12 cellular contexts compared by ENCODE assay signal in the genomic region with DNA sequence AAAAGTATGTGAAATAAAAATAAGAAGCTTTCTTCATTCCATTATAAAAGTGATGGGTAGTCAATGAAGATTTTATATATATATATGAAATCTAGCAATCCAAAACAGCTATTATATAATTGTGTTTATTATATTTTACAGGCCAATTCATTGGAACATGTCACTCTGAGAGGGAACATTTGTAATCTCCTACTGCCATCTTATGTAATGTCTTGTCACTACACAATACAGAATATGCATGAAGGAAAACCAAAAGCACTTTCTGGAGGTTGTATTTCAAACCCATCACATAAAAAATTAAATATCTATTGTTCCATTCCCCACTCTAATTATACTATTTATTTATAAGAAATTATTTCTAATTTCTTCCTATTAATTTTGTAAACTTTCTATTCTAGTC. TPM values are rescaled to one million over a fixed set of nuclear protein-coding genes. Genes with fewer than 3 reads are reported as not detected.
DNase-seq lines count a peak whose midpoint lies in the region; ATAC-seq, FAIRE-seq and TF ChIP-seq lines count a peak whose summit lies in the region.
"Had no signal": no experiment of that assay in that cellular context is flagged by ENCODE, and none has a peak within 500 bp of the region (broad histone marks: within the 10 kb centered on the region; RNA-seq: fewer than 3 reads in every experiment).

No MANE protein-coding gene starts in this region.

- H2AFZ ChIP-seq in SK-N-SH (ENCODE audit: low read depth): no peak overlapping the region

- no peaks in the 10 kb centered on the region for H3F3A ChIP-seq in SK-N-SH (replicated peaks; ENCODE audit: insufficient read depth)

- TF ChIP-seq RAD21 in SK-N-SH (IDR thresholded peaks at IDR 0.05; ENCODE audit: low read length): peak; percentile 66

- no peaks in the 10 kb centered on the region for H3K79me2 ChIP-seq in SK-N-SH (ENCODE audit: insufficient read depth)

- DNase-seq in AML-193 (lab: John Stamatoyannopoulos, UW) (peak; percentile 9 to 36), HT-29 (ENCODE audit: low spot score) (peak; percentile 12), SK-N-SH (no peak), left colon (no peak), NCI-H1694 treated with DMSO at 0.1 percent for 48 hours (lab: John Stamatoyannopoulos, UW) (no peak), H54 (ENCODE audit: insufficient read length, low spot score) (no peak)
- no peak for DNase-seq in stimulated activated naive CD8-positive, alpha-beta T cell treated with anti-CD3 and anti-CD28 coated beads, Interleukin-15, Interleukin-2, amounts not matched to agents 100 U/mL and 50 U/mL, for 24 hours
- DNase-seq: Calu3; naive thymus-derived CD8-positive, alpha-beta T cell; NCI-H1694 had no signal

- no peak overlapping the region for H3K4me2 ChIP-seq in SK-N-SH

- H3K9ac ChIP-seq in SK-N-SH: no peak overlapping the region

- CTCF ChIA-PET in SK-N-SH (lab: Yijun Ruan, JAX): interaction anchor here (0.9 to 1.4 kb wide), 4 partner anchors 149 to 1216 kb away, joined by 3 to 4 read pairs (median 3); no protein-coding TSS in a partner anchor

- TF ChIP-seq POLR2A in H54 (IDR thresholded peaks at IDR 0.05; ENCODE audit: low read depth, low read length): no peak

- intact Hi-C loops in left colon (cut with DNase I, micrococcal nuclease): no loop called here

- POLR2A ChIA-PET in SK-N-SH (lab: Yijun Ruan, JAX): no interaction called here

- peak; percentile 64 for ATAC-seq in left colon
- no peak for ATAC-seq in stimulated activated naive CD8-positive, alpha-beta T cell treated with anti-CD3 and anti-CD28 coated beads, Interleukin-15, Interleukin-2, amounts not matched to agents 100 U/mL and 50 U/mL, for 24 hours
- ATAC-seq in GM21390 (IDR thresholded peaks at IDR 0.05; ENCODE audit: unreplicated experiment): no peak
- ATAC-seq: activated naive CD4-positive, alpha-beta T cell treated with anti-CD3 and anti-CD28 coated beads, Interleukin-2, amount 50 U/mL, for 72 hours; naive thymus-derived CD8-positive, alpha-beta T cell had no signal

- no peak overlapping the region for H3K27ac ChIP-seq in SK-N-SH (ENCODE audit: low read depth in 2 of 2, low read length in 1 of 2)

- TF ChIP-seq EP300 in SK-N-SH (IDR thresholded peaks at IDR 0.05; ENCODE audit: borderline replicate concordance in 1 of 2, low read depth in 1 of 2, low read length in 1 of 2): no peak

- FAIRE-seq in H54 (lab: Jason Lieb, UNC): no peak

- no peaks in the 10 kb centered on the region for H3K9me3 ChIP-seq in SK-N-SH

- H3K36me3 ChIP-seq in SK-N-SH (replicated peaks in 1 of 2; ENCODE audit: control insufficient read depth in 1 of 2, insufficient read depth in 2 of 2, low read length in 1 of 2): no peaks in the 10 kb centered on the region

- H3K4me3 ChIP-seq in SK-N-SH (ENCODE audit: low read depth in 2 of 2, low read length in 1 of 2): no peak overlapping the region

- no peaks in the 10 kb centered on the region for H3K27me3 ChIP-seq in SK-N-SH (ENCODE audit: insufficient read depth)

- peak; percentile 56 for TF ChIP-seq CTCF in SK-N-SH (IDR thresholded peaks at IDR 0.05)

- H3K9me2 ChIP-seq in SK-N-SH: no peaks in the 10 kb centered on the region

- H4K20me1 ChIP-seq in SK-N-SH (ENCODE audit: insufficient read depth): no peaks in the 10 kb centered on the region

- no peaks in the 10 kb centered on the region; a peak in 1 of 4 replicates for H3K4me1 ChIP-seq in SK-N-SH (ENCODE audit: control insufficient read depth in 1 of 2, insufficient read depth in 2 of 2, low read depth in 1 of 2, low read length in 1 of 2)

TF ChIP-seq in SK-N-SH, 30 proteins besides CTCF, POLR2A, EP300 and RAD21:
- no peak for TF ChIP-seq FOSL2 (IDR thresholded peaks at IDR 0.05; ENCODE audit: borderline replicate concordance, low read depth)

RNA-seq across cellular contexts. Expression of a gene that starts 31.5 kb away (rescaled TPM):
- total RNA-seq in HT-29 (2014; rRNA removed; shearing (Covaris generic)): 0.28 and 0.42 TPM in 2 replicates
- polyA plus RNA-seq in SK-N-SH (2012; rRNA removed): 1.8 and 2.4 TPM in 2 replicates
- polyA plus RNA-seq in SK-N-SH (2012; cell fraction: cytosol; rRNA removed): 2.1 and 2.2 TPM in 2 replicates
- polyA plus RNA-seq in SK-N-SH (2012; cell fraction: nucleus; rRNA removed): 2.5 and 3.2 TPM in 2 replicates
- total RNA-seq in left colon: 1 to 10 TPM; 2.0 to 3.0 TPM

Comparison
In these comparisons a context has a peak if more than half of its experiments do, and no peak if none do; other contexts are left out.
1. DNase-seq: peak in AML-193 (2 of 2) and HT-29 (single experiment); none in SK-N-SH (single experiment), left colon (0 of 2), stimulated activated naive CD8-positive, alpha-beta T cell treated with anti-CD3 and anti-CD28 coated beads, Interleukin-15, Interleukin-2, amounts not matched to agents 100 U/mL and 50 U/mL, for 24 hours (single experiment), NCI-H1694 treated with DMSO at 0.1 percent for 48 hours (single experiment) and H54 (single experiment).